ENCODE assay signal across 8 cellular contexts in the genomic region with DNA sequence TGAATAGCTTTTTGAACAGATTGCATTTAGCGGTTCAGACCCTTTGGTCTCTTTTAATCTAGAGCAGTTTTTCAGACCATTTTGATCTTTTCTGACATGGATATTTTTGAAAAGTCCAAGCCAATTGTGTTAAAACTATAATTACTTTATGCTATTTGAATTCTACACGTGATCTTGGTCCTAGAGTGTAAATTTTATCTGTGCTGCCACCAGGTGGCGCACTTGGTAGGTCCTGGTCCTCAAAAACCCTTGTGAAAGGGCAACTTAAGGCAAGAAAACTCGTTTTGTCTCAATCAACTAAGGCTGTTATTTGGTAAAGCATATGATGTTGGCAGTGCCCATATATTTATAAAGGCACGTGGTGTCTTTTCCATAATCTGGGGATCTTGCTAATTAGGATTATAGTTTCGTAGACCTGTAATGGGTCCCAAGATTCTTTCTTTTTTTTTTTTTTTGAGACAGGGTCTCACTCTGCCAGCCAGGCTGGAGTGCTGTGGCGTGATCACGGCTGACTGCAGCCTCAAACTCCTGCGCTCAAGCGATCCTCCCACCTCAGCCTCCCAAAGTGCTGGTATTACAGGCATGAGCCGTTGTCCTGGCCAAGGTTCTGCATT. TPM values are rescaled to one million over a fixed set of nuclear protein-coding genes. Genes with fewer than 3 reads are reported as not detected.
DNase-seq lines count a peak whose midpoint lies in the region; ATAC-seq and TF ChIP-seq lines count a peak whose summit lies in the region.

No MANE protein-coding gene starts in this region.

- no peak overlapping the region for H3K4me3 Mint-ChIP-seq in activated T-cell treated with anti-CD3 and anti-CD28 coated beads, Interleukin-2, amount 50 U/mL, for 24 hours
- H3K4me3 Mint-ChIP-seq in osteocyte (ENCODE audit: unreplicated experiment), result no peak overlapping the region

- H3K4me3 ChIP-seq in fibroblast of villous mesenchyme (ENCODE audit: low read depth, low read length) (no peak overlapping the region), thyroid gland (replicated peaks in 1 of 3) (no peak overlapping the region)

- peaks cover 2% of the 10 kb centered on the region for H3K4me1 Mint-ChIP-seq in activated T-cell treated with anti-CD3 and anti-CD28 coated beads, Interleukin-2, amount 50 U/mL, for 24 hours (ENCODE audit: low read depth)
- no peaks in the 10 kb centered on the region for H3K4me1 Mint-ChIP-seq in osteocyte (ENCODE audit: unreplicated experiment)

- intact Hi-C loops in thyroid gland (cut with DNase I), result loop anchor here (10.0 kb wide), 1 partner anchor 188 kb away; a partner anchor contains a TSS

- peaks cover 12 to 18% of the 10 kb centered on the region in 2 donors for H3K4me1 ChIP-seq in thyroid gland

- no peaks in the 10 kb centered on the region for H3K9me3 ChIP-seq in thyroid gland

- no peaks in the 10 kb centered on the region for H3K36me3 ChIP-seq in thyroid gland

- TF ChIP-seq CTCF in fibroblast of villous mesenchyme (IDR thresholded peaks at IDR 0.05; ENCODE audit: insufficient read depth, low read depth, low read length) (peak; percentile 78), osteocyte (IDR thresholded peaks at IDR 0.05) (peak; percentile 85), thyroid gland (IDR thresholded peaks at IDR 0.05) (peak; percentile 65 to 82 (median 76))

- 45 to 48% methylated on average over 11 of the region's 11 CpGs for WGBS in thyroid gland, 2 donors

- no peak for ATAC-seq in GM18505 (IDR thresholded peaks at IDR 0.05; ENCODE audit: unreplicated experiment)

- no peak overlapping the region for H3K27ac Mint-ChIP-seq in activated T-cell treated with anti-CD3 and anti-CD28 coated beads, Interleukin-2, amount 50 U/mL, for 24 hours
- H3K27ac Mint-ChIP-seq in osteocyte (ENCODE audit: unreplicated experiment), result no peak overlapping the region

- H3K9me3 Mint-ChIP-seq in activated T-cell treated with anti-CD3 and anti-CD28 coated beads, Interleukin-2, amount 50 U/mL, for 24 hours, result no peaks in the 10 kb centered on the region
- H3K9me3 Mint-ChIP-seq in osteocyte (ENCODE audit: unreplicated experiment), result no peaks in the 10 kb centered on the region

- TF ChIP-seq POLR2A in thyroid gland (IDR thresholded peaks at IDR 0.05) (no peak), GM18505 (IDR thresholded peaks at IDR 0.05; ENCODE audit: borderline replicate concordance, extremely low read depth, insufficient read depth, insufficient read length) (no peak)

- DNase-seq in COLO668 (lab: John Stamatoyannopoulos, UW; ENCODE audit: unreplicated experiment), result peak; percentile 46
- DNase-seq in HPDE6-E6E7 (ENCODE audit: extremely low spot score), result peak; percentile 43
- peak; percentile 83 for DNase-seq in OCI-M1 (lab: John Stamatoyannopoulos, UW)
- DNase-seq in activated T-cell treated with anti-CD3 and anti-CD28 coated beads, Interleukin-2, amount 50 U/mL, for 24 hours, result peak; percentile 75
- DNase-seq in fibroblast of villous mesenchyme (ENCODE audit: low read depth), result peak; percentile 78
- no peak for DNase-seq in osteocyte (ENCODE audit: extremely low spot score, unreplicated experiment)
- DNase-seq in thyroid gland, result peak; percentile 70 to 72

- H3K36me3 Mint-ChIP-seq in activated T-cell treated with anti-CD3 and anti-CD28 coated beads, Interleukin-2, amount 50 U/mL, for 24 hours (ENCODE audit: low read depth), result no peaks in the 10 kb centered on the region
- H3K36me3 Mint-ChIP-seq in osteocyte (ENCODE audit: unreplicated experiment), result no peaks in the 10 kb centered on the region

- H3K27me3 ChIP-seq in thyroid gland, result no peaks in the 10 kb centered on the region

- H3K27ac ChIP-seq in thyroid gland, result no peak overlapping the region

- no peaks in the 10 kb centered on the region for H3K27me3 Mint-ChIP-seq in activated T-cell treated with anti-CD3 and anti-CD28 coated beads, Interleukin-2, amount 50 U/mL, for 24 hours
- peaks cover 5% of the 10 kb centered on the region for H3K27me3 Mint-ChIP-seq in osteocyte (ENCODE audit: unreplicated experiment)

RNA-seq across cellular contexts. Expression of a gene that starts 43.9 kb away (rescaled TPM):
- total RNA-seq in fibroblast of villous mesenchyme, result 38.0 and 45.8 TPM in 2 replicates
- 72.0 and 73.5 TPM in 2 replicates for total RNA-seq in osteocyte
- 100 to 1,000 TPM in 1 of 4 donors, 10 to 100 TPM in 3; 63.9 to 101 (median 71.7) TPM for total RNA-seq in thyroid gland
